Comparison of ENCODE assay signal across 8 cellular contexts in the genomic region with DNA sequence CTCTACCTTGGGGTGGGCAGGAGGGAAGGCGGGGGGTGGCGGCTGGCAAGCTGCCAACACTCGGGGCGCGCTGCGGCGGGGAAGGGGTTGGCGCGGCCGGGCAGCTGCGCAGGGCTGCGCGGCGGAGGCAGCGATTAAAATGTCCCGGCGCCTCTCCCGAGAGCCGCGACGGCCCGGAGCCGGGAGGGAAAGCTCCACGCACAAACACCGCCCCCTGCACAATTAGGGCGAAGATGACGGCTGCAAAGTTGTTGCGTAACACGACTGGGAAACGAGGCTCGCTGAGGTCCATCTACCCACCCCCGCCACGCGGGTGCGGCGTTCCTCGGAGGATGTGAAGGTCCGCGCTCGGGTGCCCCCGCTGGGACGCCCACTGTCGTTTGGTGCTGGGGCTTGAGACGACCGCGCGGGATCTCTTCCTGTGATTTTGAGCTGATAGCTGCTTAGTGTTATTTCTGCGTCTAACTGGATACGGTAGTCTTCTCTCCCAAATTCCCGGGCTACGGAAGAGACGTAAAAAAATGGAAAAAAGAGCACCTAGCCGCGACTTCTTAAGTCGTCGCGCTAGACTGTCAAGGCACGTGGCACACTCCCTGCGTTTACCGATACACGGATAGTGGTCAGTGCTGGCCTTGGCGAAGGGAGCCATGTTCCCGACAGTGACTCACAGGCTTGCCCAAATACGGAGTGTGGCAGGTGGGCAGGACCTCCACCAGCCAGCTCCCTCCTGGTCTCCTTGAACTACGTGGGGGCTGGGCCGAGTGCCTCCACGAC. TPM values are rescaled to one million over a fixed set of nuclear protein-coding genes. Genes with fewer than 3 reads are reported as not detected.
DNase-seq lines count a peak whose midpoint lies in the region; ATAC-seq, FAIRE-seq and TF ChIP-seq lines count a peak whose summit lies in the region.

No MANE protein-coding gene starts in this region.

- H3K4me3 ChIP-seq in DOHH2 (ENCODE audit: low read length) (peak overlapping the region; percentile 71), endothelial cell of umbilical vein (replicated peaks in 1 of 3; ENCODE audit: insufficient read depth in 1 of 3, low read depth in 1 of 3, low read length in 3 of 3) (peak overlapping the region; percentile 38 to 60 (median 45))

- FAIRE-seq in endothelial cell of umbilical vein (lab: Jason Lieb, UNC), result no peak

- CTCF ChIA-PET in endothelial cell of umbilical vein (lab: Charles Lee), result interaction anchor here (0.7 to 7.6 kb wide), 14 partner anchors 9 to 510 kb away, joined by 3 to 139 read pairs (median 7); no protein-coding TSS in a partner anchor

- intact Hi-C loops in endothelial cell of umbilical vein (cut with micrococcal nuclease), result loop anchor here (5.0 kb wide), 4 partner anchors 122 to 322 kb away; no protein-coding TSS in a partner anchor

- TF ChIP-seq CTCF in DOHH2 (IDR thresholded peaks at IDR 0.05; ENCODE audit: low read depth, low read length, poor library complexity, severe bottlenecking), result no peak
- TF ChIP-seq CTCF in endothelial cell of umbilical vein (IDR thresholded peaks at IDR 0.05; ENCODE audit: extremely low read depth in 1 of 2, insufficient read depth in 1 of 2, low read depth in 1 of 2, low read length in 2 of 2), result no peak

- H3K4me1 ChIP-seq in DOHH2 (ENCODE audit: control insufficient read depth, low read length) (peaks cover 26% of the 10 kb centered on the region), endothelial cell of umbilical vein (ENCODE audit: control insufficient read depth, extremely low read depth, insufficient read depth, low read length) (peaks cover 33% of the 10 kb centered on the region)

- H3F3A ChIP-seq in DOHH2 (ENCODE audit: control insufficient read depth, insufficient read depth), result no peaks in the 10 kb centered on the region; the same call in 1 of the 2 replicates

- H2AFZ ChIP-seq in endothelial cell of umbilical vein (ENCODE audit: low read depth, low read length), result peak overlapping the region; percentile 63

- H4K20me1 ChIP-seq in DOHH2 (ENCODE audit: control insufficient read depth, insufficient read depth, low read depth, low read length) (no peaks in the 10 kb centered on the region), endothelial cell of umbilical vein (replicated peaks; ENCODE audit: control insufficient read depth, extremely low read depth, insufficient read depth, low read length) (no peaks in the 10 kb centered on the region)

- H3K9ac ChIP-seq in endothelial cell of umbilical vein (replicated peaks; ENCODE audit: extremely low read depth, insufficient read depth, low read length), result peak overlapping the region; percentile 84

- H3K27ac ChIP-seq in DOHH2 (ENCODE audit: low read depth, low read length) (no peak overlapping the region), endothelial cell of umbilical vein (ENCODE audit: insufficient read depth, low read depth, low read length) (peak overlapping the region; percentile 71)

- no peak for ATAC-seq in HG03025 (IDR thresholded peaks at IDR 0.05; ENCODE audit: low FRiP score, unreplicated experiment)

- no peaks in the 10 kb centered on the region for H3K9me2 ChIP-seq in DOHH2 (replicated peaks; ENCODE audit: control insufficient read depth, low read length)

- H3K9me1 ChIP-seq in endothelial cell of umbilical vein (replicated peaks; ENCODE audit: control insufficient read depth, extremely low read depth, insufficient read depth, low read length), result no peaks in the 10 kb centered on the region

- H3K27me3 ChIP-seq in DOHH2 (ENCODE audit: control insufficient read depth, low read length) (peaks cover 77% of the 10 kb centered on the region), endothelial cell of umbilical vein (ENCODE audit: control insufficient read depth in 2 of 2, insufficient read depth in 2 of 2, low read length in 2 of 2) (no peaks in the 10 kb centered on the region)

- BruUV-seq in endothelial cell of umbilical vein (replicated peaks; lab: Mats Ljungman, UMichigan), result TSS peak; percentile 41

- H3K36me3 ChIP-seq in DOHH2 (ENCODE audit: control insufficient read depth, low read length) (no peaks in the 10 kb centered on the region), endothelial cell of umbilical vein (ENCODE audit: control insufficient read depth in 2 of 2, extremely low read depth in 1 of 2, insufficient read depth in 2 of 2, low read length in 2 of 2) (no peaks in the 10 kb centered on the region)

- peaks cover 3% of the 10 kb centered on the region for H3K79me2 ChIP-seq in DOHH2 (ENCODE audit: control insufficient read depth, low read length)
- peaks cover 28% of the 10 kb centered on the region for H3K79me2 ChIP-seq in endothelial cell of umbilical vein (ENCODE audit: control insufficient read depth, insufficient read depth, low read length)

- peak; percentile 78 for DNase-seq in HCEC 1CT
- peak; percentile 51 for DNase-seq in NCI-H510A treated with DMSO at 0.1 percent for 48 hours (lab: John Stamatoyannopoulos, UW)
- DNase-seq in activated CD8-positive, alpha-beta memory T cell treated with anti-CD3 and anti-CD28 coated beads, Interleukin-2, amount 50 U/mL, for 48 hours, result peak; percentile 88
- DNase-seq in endothelial cell of umbilical vein (ENCODE audit: low read depth, low spot score), result peak; percentile 60
- DNase-seq in mesenteric fat pad (ENCODE audit: low spot score), result peak; percentile 96
- DNase-seq in stimulated activated CD8-positive, alpha-beta memory T cell treated with anti-CD3 and anti-CD28 coated beads, Interleukin-2, amount 100 ng/mL, for 48 hours (ENCODE audit: low read depth in 2 of 2), result peak; percentile 55 to 69

- POLR2A ChIA-PET in endothelial cell of umbilical vein (lab: Charles Lee), result interaction anchor here (0.5 to 1.0 kb wide), 4 partner anchors 45 to 313 kb away, joined by 3 to 4 read pairs (median 3); no protein-coding TSS in a partner anchor

- H3K9me3 ChIP-seq in DOHH2 (ENCODE audit: control insufficient read depth, insufficient read depth, low read length) (no peaks in the 10 kb centered on the region), endothelial cell of umbilical vein (replicated peaks; ENCODE audit: control insufficient read depth, insufficient read depth, low read length) (no peaks in the 10 kb centered on the region)

- no peak for TF ChIP-seq POLR2A in endothelial cell of umbilical vein (IDR thresholded peaks at IDR 0.05; ENCODE audit: low read depth, low read length)

- H3K4me2 ChIP-seq in DOHH2 (ENCODE audit: low read length) (peak overlapping the region; percentile 73), endothelial cell of umbilical vein (ENCODE audit: insufficient read depth, low read length) (peak overlapping the region; percentile 57)

- dilution Hi-C loops in endothelial cell of umbilical vein (cut with MboI; ENCODE audit: extremely low pct_ligation_motif_present, low sequenced_read_pairs), result no loop called here

TF ChIP-seq in endothelial cell of umbilical vein, 7 proteins besides CTCF, POLR2A, EP300 and RAD21:
- TF ChIP-seq, protein P1, sequence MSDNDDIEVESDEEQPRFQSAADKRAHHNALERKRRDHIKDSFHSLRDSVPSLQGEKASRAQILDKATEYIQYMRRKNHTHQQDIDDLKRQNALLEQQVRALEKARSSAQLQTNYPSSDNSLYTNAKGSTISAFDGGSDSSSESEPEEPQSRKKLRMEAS (IDR thresholded peaks at IDR 0.05; ENCODE audit: insufficient read depth, insufficient read length), result peak; percentile 24
- peak; percentile 40 for TF ChIP-seq POLR2AphosphoS5 (IDR thresholded peaks at IDR 0.05; ENCODE audit: insufficient read depth, low read depth, low read length)
- no peak for TF ChIP-seq MYC (IDR thresholded peaks at IDR 0.05; ENCODE audit: low read depth, low read length)

RNA-seq across cellular contexts. Expression of a gene that starts 1.0 kb away (rescaled TPM):
- total RNA-seq in endothelial cell of umbilical vein (9.7 and 10.5 TPM in 2 replicates), mesenteric fat pad (179 TPM)
- polyA plus RNA-seq in endothelial cell of umbilical vein, result 1.9 and 2.9 TPM in 2 replicates
- polyA plus RNA-seq in endothelial cell of umbilical vein (2011; cell fraction: cytosol; rRNA removed), result 4.9 and 5.4 TPM in 2 replicates
- 6.4 and 8.2 TPM in 2 replicates for polyA plus RNA-seq in endothelial cell of umbilical vein (2011; cell fraction: nucleus; rRNA removed)
- 14.3 and 15.7 TPM in 2 replicates for polyA plus RNA-seq in endothelial cell of umbilical vein (2012)
- 2.7 and 2.9 TPM in 2 replicates for polyA minus RNA-seq in endothelial cell of umbilical vein
- polyA minus RNA-seq in endothelial cell of umbilical vein (2011; cell fraction: cytosol; rRNA and poly(A)+ RNA removed), result 10.5 TPM
- 5.4 and 7.5 TPM in 2 replicates for polyA minus RNA-seq in endothelial cell of umbilical vein (2011; cell fraction: nucleus; rRNA and poly(A)+ RNA removed)

Comparison
In these comparisons a context has a peak if more than half of its experiments do, and no peak if none do; other contexts are left out.
1. RNA of a gene that starts 1.0 kb away (total RNA-seq): 179 TPM in mesenteric fat pad (single experiment); 9.7 to 10.5 TPM in endothelial cell of umbilical vein; every median in the first group is over 10 times any median in the second.
2. Peak in every context shown above with its lines, with median percentiles within 50 percentile points of each other: DNase-seq.